In the genomic region with DNA sequence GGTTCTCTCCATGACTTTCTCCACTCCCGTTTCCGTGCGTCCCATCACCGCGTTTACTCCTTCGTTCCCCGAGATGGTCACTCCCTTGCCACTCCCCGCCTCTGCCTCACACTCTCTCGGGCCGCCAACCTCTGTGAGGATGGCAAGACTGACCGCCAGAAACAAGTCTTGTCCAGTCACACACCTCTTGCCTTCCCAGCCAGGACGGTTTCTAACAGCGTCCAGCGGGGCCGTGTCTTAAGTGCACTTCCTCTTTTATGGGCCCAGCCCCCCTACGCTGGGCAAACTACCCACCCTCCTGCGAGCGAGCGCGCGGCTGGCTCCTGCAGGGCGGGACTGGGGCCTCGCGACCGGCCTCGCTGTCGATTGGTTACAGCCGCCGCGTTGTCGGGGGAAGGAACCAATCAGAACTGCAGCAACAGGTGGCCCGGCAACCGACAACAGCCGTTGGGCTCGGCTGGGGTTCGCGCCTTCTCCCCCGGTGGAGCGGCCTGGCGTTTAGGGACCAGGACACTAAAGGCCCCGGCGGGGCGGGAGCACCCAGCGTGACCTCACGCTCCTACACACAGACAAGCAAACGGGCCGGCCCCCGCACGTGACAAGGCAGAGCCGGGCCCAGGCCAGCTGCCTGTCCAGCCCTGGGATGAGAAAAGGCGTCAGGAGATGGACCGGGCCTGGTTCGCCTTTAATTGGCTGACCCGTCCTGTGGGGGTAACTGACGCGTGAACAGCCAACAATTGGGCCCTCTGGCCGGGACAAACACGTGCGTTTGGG, we compare ENCODE assay signal across 1 cellular context.
TF ChIP-seq lines count a peak whose summit lies in the region.

No MANE protein-coding gene starts in this region.

TF ChIP-seq in K562, 482 proteins besides CTCF, POLR2A, EP300 and RAD21 (continued from another document and continues in another):
- TF ChIP-seq FIP1L1 (IDR thresholded peaks at IDR 0.05; ENCODE audit: low read depth, low read length, poor library complexity, severe bottlenecking) (peak; percentile 83), NCOA2 (IDR thresholded peaks at IDR 0.05; ENCODE audit: partially characterized antibody in 2 of 2) (no peak), RBM39 (optimal IDR thresholded peaks at IDR 0.05; ENCODE audit: low read depth, low read length) (no peak), GTF2F1 (IDR thresholded peaks at IDR 0.05; ENCODE audit: low read depth, low read length) (peak; percentile 74; the same call in 1 of the 2 replicates), RBFOX2 (IDR thresholded peaks at IDR 0.05; ENCODE audit: low read depth, low read length) (peak; percentile 95), EP400 (IDR thresholded peaks at IDR 0.05) (peak; percentile 94), FOXJ2 (tag; IDR thresholded peaks at IDR 0.05) (peak; percentile 90), PML (IDR thresholded peaks at IDR 0.05; ENCODE audit: low read length) (peak; percentile 62; the same call in 1 of the 2 replicates), CEBPB (tag; IDR thresholded peaks at IDR 0.05) (no peak), TARDBP (IDR thresholded peaks at IDR 0.05) (peak; percentile 41; the same call in 1 of the 2 replicates), ATF1 (CRISPR knock-in tag; IDR thresholded peaks at IDR 0.05) (0 out of 2 replicates have a peak, but pooled peaks have one; percentile 5), ATF1 (tag; IDR thresholded peaks at IDR 0.05) (peak; percentile 95), SRSF1 (IDR thresholded peaks at IDR 0.05; ENCODE audit: low read depth, low read length) (no peak), ZNF707 (CRISPR knock-in tag; conservative IDR thresholded peaks at IDR 0.05) (0 out of 2 replicates have a peak, but pooled peaks have one; percentile 9), ZKSCAN3 (CRISPR knock-in tag; IDR thresholded peaks at IDR 0.05) (no peak), RUNX1 (IDR thresholded peaks at IDR 0.05; ENCODE audit: low read depth) (peak; percentile 13; the same call in 1 of the 2 replicates), ZKSCAN1 (IDR thresholded peaks at IDR 0.05; ENCODE audit: low read depth, low read length) (peak; percentile 79), CCAR2 (IDR thresholded peaks at IDR 0.05; ENCODE audit: low read depth, low read length) (no peak), SOX6 (IDR thresholded peaks at IDR 0.05) (peak; percentile 75; the same call in 1 of the 2 replicates), POLR2G (IDR thresholded peaks at IDR 0.05; ENCODE audit: low read depth, low read length) (peak; percentile 95), DDX20 (tag; IDR thresholded peaks at IDR 0.05; ENCODE audit: low read depth) (no peak), FUS (optimal IDR thresholded peaks at IDR 0.05; ENCODE audit: low read depth, low read length) (no peak), HDAC6 (IDR thresholded peaks at IDR 0.05; ENCODE audit: low read depth, low read length) (no peak), TBL1XR1 (IDR thresholded peaks at IDR 0.05; ENCODE audit: low read length in 2 of 2) (peak in 1 of 2 experiments; percentile 46; a peak in 1 of 4 replicates), CBX5 (IDR thresholded peaks at IDR 0.05; ENCODE audit: borderline replicate concordance, low read depth) (no peak), PRMT5 (CRISPR knock-in tag; IDR thresholded peaks at IDR 0.05) (no peak), STAG1 (CRISPR knock-in tag; IDR thresholded peaks at IDR 0.05; ENCODE audit: borderline replicate concordance) (no peak), KHSRP (IDR thresholded peaks at IDR 0.05) (no peak), FOXK1 (CRISPR knock-in tag; IDR thresholded peaks at IDR 0.05; ENCODE audit: borderline replicate concordance) (no peak), CREB5 (CRISPR knock-in tag; IDR thresholded peaks at IDR 0.05) (no peak), CLOCK (CRISPR knock-in tag; IDR thresholded peaks at IDR 0.05; ENCODE audit: borderline replicate concordance) (peak; percentile 87; the same call in 1 of the 2 replicates), MYC (IDR thresholded peaks at IDR 0.05; ENCODE audit: low read depth, low read length) (peak; percentile 87), MYC (CRISPR knock-in tag; IDR thresholded peaks at IDR 0.05; ENCODE audit: borderline replicate concordance, low read depth) (peak; percentile 94), ZNF639 (CRISPR knock-in tag; conservative IDR thresholded peaks at IDR 0.05 in 1 of 2, IDR thresholded peaks at IDR 0.05 in 1 of 2) (peak in 1 of 2 experiments; percentile 93; a peak in 2 of 4 replicates), ZNF644 (tag; IDR thresholded peaks at IDR 0.05; ENCODE audit: low read depth) (peak; percentile 78; the same call in 1 of the 2 replicates), ESRRA (IDR thresholded peaks at IDR 0.05; ENCODE audit: borderline replicate concordance, low read depth) (peak; percentile 47; the same call in 1 of the 2 replicates), RNF2 (IDR thresholded peaks at IDR 0.05) (peak; percentile 55), ZNF347 (CRISPR knock-in tag; IDR thresholded peaks at IDR 0.05; ENCODE audit: low read depth) (no peak), ZNF253 (CRISPR knock-in tag; conservative IDR thresholded peaks at IDR 0.05) (no peak), CBFA2T3 (IDR thresholded peaks at IDR 0.05) (peak; percentile 42), ATF3 (IDR thresholded peaks at IDR 0.05) (peak; percentile 77), ATF3 (CRISPR knock-in tag; conservative IDR thresholded peaks at IDR 0.05) (peak; percentile 93; the same call in 1 of the 2 replicates), SRSF7 (optimal IDR thresholded peaks at IDR 0.05; ENCODE audit: low read depth, low read length) (no peak), NR2F6 (CRISPR knock-in tag; IDR thresholded peaks at IDR 0.05) (peak; percentile 79; the same call in 1 of the 2 replicates)
- TF ChIP-seq, protein P1, sequence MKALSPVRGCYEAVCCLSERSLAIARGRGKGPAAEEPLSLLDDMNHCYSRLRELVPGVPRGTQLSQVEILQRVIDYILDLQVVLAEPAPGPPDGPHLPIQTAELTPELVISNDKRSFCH (CRISPR knock-in tag; IDR thresholded peaks at IDR 0.05) = no peak
- TF ChIP-seq, protein P1 (tag; IDR thresholded peaks at IDR 0.05) = peak; percentile 89
- TF ChIP-seq, protein P2, sequence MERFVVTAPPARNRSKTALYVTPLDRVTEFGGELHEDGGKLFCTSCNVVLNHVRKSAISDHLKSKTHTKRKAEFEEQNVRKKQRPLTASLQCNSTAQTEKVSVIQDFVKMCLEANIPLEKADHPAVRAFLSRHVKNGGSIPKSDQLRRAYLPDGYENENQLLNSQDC (CRISPR knock-in tag; IDR thresholded peaks at IDR 0.05) = no peak
- TF ChIP-seq, protein P3, sequence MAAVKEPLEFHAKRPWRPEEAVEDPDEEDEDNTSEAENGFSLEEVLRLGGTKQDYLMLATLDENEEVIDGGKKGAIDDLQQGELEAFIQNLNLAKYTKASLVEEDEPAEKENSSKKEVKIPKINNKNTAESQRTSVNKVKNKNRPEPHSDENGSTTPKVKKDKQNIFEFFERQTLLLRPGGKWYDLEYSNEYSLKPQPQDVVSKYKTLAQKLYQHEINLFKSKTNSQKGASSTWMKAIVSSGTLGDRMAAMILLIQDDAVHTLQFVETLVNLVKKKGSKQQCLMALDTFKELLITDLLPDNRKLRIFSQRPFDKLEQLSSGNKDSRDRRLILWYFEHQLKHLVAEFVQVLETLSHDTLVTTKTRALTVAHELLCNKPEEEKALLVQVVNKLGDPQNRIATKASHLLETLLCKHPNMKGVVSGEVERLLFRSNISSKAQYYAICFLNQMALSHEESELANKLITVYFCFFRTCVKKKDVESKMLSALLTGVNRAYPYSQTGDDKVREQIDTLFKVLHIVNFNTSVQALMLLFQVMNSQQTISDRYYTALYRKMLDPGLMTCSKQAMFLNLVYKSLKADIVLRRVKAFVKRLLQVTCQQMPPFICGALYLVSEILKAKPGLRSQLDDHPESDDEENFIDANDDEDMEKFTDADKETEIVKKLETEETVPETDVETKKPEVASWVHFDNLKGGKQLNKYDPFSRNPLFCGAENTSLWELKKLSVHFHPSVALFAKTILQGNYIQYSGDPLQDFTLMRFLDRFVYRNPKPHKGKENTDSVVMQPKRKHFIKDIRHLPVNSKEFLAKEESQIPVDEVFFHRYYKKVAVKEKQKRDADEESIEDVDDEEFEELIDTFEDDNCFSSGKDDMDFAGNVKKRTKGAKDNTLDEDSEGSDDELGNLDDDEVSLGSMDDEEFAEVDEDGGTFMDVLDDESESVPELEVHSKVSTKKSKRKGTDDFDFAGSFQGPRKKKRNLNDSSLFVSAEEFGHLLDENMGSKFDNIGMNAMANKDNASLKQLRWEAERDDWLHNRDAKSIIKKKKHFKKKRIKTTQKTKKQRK (IDR thresholded peaks at IDR 0.05; ENCODE audit: borderline replicate concordance, low read depth, low read length) = no peak
- TF ChIP-seq, protein P4, sequence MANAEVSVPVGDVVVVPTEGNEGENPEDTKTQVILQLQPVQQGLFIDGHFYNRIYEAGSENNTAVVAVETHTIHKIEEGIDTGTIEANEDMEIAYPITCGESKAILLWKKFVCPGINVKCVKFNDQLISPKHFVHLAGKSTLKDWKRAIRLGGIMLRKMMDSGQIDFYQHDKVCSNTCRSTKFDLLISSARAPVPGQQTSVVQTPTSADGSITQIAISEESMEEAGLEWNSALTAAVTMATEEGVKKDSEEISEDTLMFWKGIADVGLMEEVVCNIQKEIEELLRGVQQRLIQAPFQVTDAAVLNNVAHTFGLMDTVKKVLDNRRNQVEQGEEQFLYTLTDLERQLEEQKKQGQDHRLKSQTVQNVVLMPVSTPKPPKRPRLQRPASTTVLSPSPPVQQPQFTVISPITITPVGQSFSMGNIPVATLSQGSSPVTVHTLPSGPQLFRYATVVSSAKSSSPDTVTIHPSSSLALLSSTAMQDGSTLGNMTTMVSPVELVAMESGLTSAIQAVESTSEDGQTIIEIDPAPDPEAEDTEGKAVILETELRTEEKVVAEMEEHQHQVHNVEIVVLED (CRISPR knock-in tag; IDR thresholded peaks at IDR 0.05) = peak; percentile 81
- TF ChIP-seq, protein P5, sequence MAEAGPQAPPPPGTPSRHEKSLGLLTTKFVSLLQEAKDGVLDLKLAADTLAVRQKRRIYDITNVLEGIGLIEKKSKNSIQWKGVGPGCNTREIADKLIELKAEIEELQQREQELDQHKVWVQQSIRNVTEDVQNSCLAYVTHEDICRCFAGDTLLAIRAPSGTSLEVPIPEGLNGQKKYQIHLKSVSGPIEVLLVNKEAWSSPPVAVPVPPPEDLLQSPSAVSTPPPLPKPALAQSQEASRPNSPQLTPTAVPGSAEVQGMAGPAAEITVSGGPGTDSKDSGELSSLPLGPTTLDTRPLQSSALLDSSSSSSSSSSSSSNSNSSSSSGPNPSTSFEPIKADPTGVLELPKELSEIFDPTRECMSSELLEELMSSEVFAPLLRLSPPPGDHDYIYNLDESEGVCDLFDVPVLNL (CRISPR knock-in tag; IDR thresholded peaks at IDR 0.05; ENCODE audit: low read depth) = peak; percentile 67
